9 cellular contexts compared by ENCODE assay signal in the genomic region with DNA sequence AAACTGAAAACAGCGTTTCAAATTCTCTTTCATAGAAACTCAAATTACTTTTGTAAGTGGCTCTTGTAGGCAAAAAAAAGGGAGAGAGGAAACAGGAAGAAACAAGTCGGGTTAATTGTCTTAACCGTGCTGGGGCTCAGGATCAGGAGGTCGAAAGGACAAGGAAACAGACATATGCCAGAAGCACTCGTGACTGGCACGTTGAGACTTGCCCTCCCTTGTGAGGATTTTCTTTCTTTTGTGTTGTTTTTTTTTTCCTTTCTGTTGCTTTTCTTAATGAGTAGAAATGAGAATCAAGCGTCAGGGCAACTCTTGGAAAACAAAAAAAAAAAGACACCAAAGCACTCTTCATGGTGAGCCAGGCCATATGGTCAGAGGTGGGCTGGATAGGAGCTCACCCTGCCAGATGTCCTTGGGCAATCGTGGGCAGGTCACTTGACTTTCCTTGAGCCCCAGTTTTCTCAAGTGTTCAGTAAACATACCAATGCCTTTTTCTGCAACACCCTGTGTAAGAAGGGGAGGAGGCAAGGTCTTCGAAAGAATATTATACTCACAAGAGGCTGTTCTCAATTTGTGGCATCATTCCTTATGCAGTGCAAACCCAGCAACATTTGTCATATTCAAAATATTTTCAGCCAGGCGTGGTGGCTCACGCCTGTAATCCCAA. TPM values are rescaled to one million over a fixed set of nuclear protein-coding genes. Genes with fewer than 3 reads are reported as not detected.
DNase-seq lines count a peak whose midpoint lies in the region; ATAC-seq and TF ChIP-seq lines count a peak whose summit lies in the region.
"Had no signal": no experiment of that assay in that cellular context is flagged by ENCODE, and none has a peak within 500 bp of the region (broad histone marks: within the 10 kb centered on the region; RNA-seq: fewer than 3 reads in every experiment).

No MANE protein-coding gene starts in this region.

- peaks cover 7 to 10% of the 10 kb centered on the region in 2 experiments for H3K4me1 ChIP-seq in trophoblast cell (ENCODE audit: control insufficient read depth in 1 of 2, insufficient read depth in 2 of 2, low read length in 2 of 2)

- peak; percentile 12 for DNase-seq in EL
- peak; percentile 81 for DNase-seq in NCI-H82 (lab: John Stamatoyannopoulos, UW)
- DNase-seq in fibroblast of the aortic adventitia (ENCODE audit: low read depth) = peak; percentile 25
- DNase-seq in trophoblast cell = no peak
- no peak for DNase-seq in SW 1271 (lab: John Stamatoyannopoulos, UW)
- DNase-seq in stimulated activated CD4-positive, alpha-beta T cell treated with anti-CD3 and anti-CD28 coated beads, Interleukin-4, amount 100 ng/mL, for 1 hour = no peak
- no peak for DNase-seq in LoVo (ENCODE audit: low spot score)
- DNase-seq: effector CD4-positive, alpha-beta T cell had no signal

- no peak overlapping the region for H3K18ac ChIP-seq in trophoblast cell (ENCODE audit: low read length)

- no peak overlapping the region for H2AFZ ChIP-seq in trophoblast cell (ENCODE audit: insufficient read depth, low read length, poor library complexity)

- H3K36me3 ChIP-seq in trophoblast cell (ENCODE audit: control insufficient read depth in 1 of 2, insufficient read depth in 2 of 2, low read length in 2 of 2) = peaks cover 0 to 4% of the 10 kb centered on the region in 2 experiments

- H2BK12ac ChIP-seq in trophoblast cell (ENCODE audit: low read length) = no peak overlapping the region

- H3K14ac ChIP-seq in trophoblast cell (ENCODE audit: low read length) = no peak overlapping the region

- no CpG with 5 or more reads among the region's 11 CpGs for WGBS in trophoblast cell (ENCODE audit: extremely low coverage, insufficient coverage, insufficient read length)

- TF ChIP-seq CTCF in fibroblast of the aortic adventitia (IDR thresholded peaks at IDR 0.05; ENCODE audit: insufficient read depth, low read length) = no peak

- H2BK5ac ChIP-seq in trophoblast cell (ENCODE audit: low read depth, low read length, poor library complexity) = peak overlapping the region; percentile 4

- H3K4ac ChIP-seq in trophoblast cell (ENCODE audit: low read depth, low read length) = no peak overlapping the region

- no peaks in the 10 kb centered on the region for H3K9me3 ChIP-seq in trophoblast cell (ENCODE audit: insufficient read depth, low read depth, low read length)

- H2BK120ac ChIP-seq in trophoblast cell (ENCODE audit: insufficient read depth, low read length, poor library complexity) = no peak overlapping the region

- peak overlapping the region; percentile 21 for H4K91ac ChIP-seq in trophoblast cell (ENCODE audit: low read depth, low read length)

- no peaks in the 10 kb centered on the region for H3K27me3 ChIP-seq in trophoblast cell (ENCODE audit: insufficient read depth, low read length)

- peak overlapping the region; percentile 72 for H3K27ac ChIP-seq in trophoblast cell (ENCODE audit: low read depth, low read length)

- H2AK5ac ChIP-seq in trophoblast cell (ENCODE audit: low read length) = no peak overlapping the region

- H4K12ac ChIP-seq in trophoblast cell (ENCODE audit: low read depth, low read length) = no peak overlapping the region

- no peak overlapping the region for H3K9ac ChIP-seq in trophoblast cell (ENCODE audit: low read length)

- H3K4me2 ChIP-seq in trophoblast cell (ENCODE audit: low read length) = no peak overlapping the region

- no peak for ATAC-seq in GM19395 (IDR thresholded peaks at IDR 0.05; ENCODE audit: unreplicated experiment)

- no peak overlapping the region for H3K23ac ChIP-seq in trophoblast cell (ENCODE audit: low read length)

- H3K4me3 ChIP-seq in fibroblast of the aortic adventitia (ENCODE audit: low read depth, low read length) (no peak overlapping the region), trophoblast cell (ENCODE audit: low read depth, low read length) (no peak overlapping the region)

- H3K79me1 ChIP-seq in trophoblast cell (ENCODE audit: low read length) = peaks cover 3% of the 10 kb centered on the region

- H3K79me2 ChIP-seq in trophoblast cell (ENCODE audit: control insufficient read depth, insufficient read depth, low read length, poor library complexity) = no peaks in the 10 kb centered on the region

- H4K8ac ChIP-seq in trophoblast cell (ENCODE audit: low read depth, low read length) = no peak overlapping the region

RNA-seq across cellular contexts. Expression of gene TMEM87B, which starts 23.0 kb away (rescaled TPM):
- 24.9 and 40.2 TPM in 2 replicates for total RNA-seq in fibroblast of the aortic adventitia (ENCODE audit: low replicate concordance)
- polyA plus RNA-seq in trophoblast cell (2013) = 21.6 and 21.7 TPM in 2 replicates

Comparison
In these comparisons a context has a peak if more than half of its experiments do, and no peak if none do; other contexts are left out.
1. DNase-seq: peak in EL (single experiment), NCI-H82 (single experiment) and fibroblast of the aortic adventitia (single experiment); none in trophoblast cell (0 of 2), SW 1271 (0 of 2), stimulated activated CD4-positive, alpha-beta T cell treated with anti-CD3 and anti-CD28 coated beads, Interleukin-4, amount 100 ng/mL, for 1 hour (single experiment) and LoVo (single experiment).